30 cellular contexts compared by ENCODE assay signal in the genomic region with DNA sequence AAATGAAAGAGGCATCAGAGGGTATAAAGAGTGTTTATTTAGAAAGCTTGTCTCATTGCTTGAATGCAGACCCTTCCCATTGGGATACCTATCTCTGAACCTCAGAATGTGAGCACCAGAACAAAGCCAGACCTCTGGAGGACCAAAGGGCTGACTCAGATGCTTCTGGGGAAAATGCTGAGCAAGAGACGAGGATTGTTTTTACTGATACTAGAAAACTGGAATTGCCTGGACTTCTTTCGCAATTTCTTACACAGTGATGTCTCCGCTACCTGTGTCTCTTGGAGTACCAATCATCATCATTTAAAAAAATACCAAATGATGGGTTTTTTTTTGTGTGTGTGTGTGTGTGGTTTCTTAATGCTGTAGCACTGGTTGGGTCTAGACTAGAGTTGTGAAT. TPM values are rescaled to one million over a fixed set of nuclear protein-coding genes. Genes with fewer than 3 reads are reported as not detected.
DNase-seq lines count a peak whose midpoint lies in the region; ATAC-seq and TF ChIP-seq lines count a peak whose summit lies in the region.
"Had no signal": no experiment of that assay in that cellular context is flagged by ENCODE, and none has a peak within 500 bp of the region (broad histone marks: within the 10 kb centered on the region; RNA-seq: fewer than 3 reads in every experiment).

No MANE protein-coding gene starts in this region.

- no peaks in the 10 kb centered on the region for H3K36me3 ChIP-seq in BE2C
- H3K36me3 ChIP-seq: cardiac muscle cell, colonic mucosa, heart left ventricle, neutrophil, prostate gland, sigmoid colon, tibial artery, WERI-Rb-1 had no signal

- ATAC-seq in GM21515 (IDR thresholded peaks at IDR 0.05; ENCODE audit: unreplicated experiment): no peak
- ATAC-seq in GM18858 (IDR thresholded peaks at IDR 0.05; ENCODE audit: unreplicated experiment): no peak
- ATAC-seq: heart left ventricle, left ventricle myocardium superior, T-cell had no signal

- no peaks in the 10 kb centered on the region for H3K9me3 ChIP-seq in BE2C
- H3K9me3 ChIP-seq: colonic mucosa, heart left ventricle, neutrophil, prostate gland, sigmoid colon, tibial artery had no signal

- H3K9me3 Mint-ChIP-seq in brain: no peaks in the 10 kb centered on the region
- H3K9me3 Mint-ChIP-seq: CD4-positive, alpha-beta memory T cell; T-cell had no signal

- H3K4me1 Mint-ChIP-seq in brain: peaks cover 33% of the 10 kb centered on the region
- H3K4me1 Mint-ChIP-seq: T-cell had no signal

- no peaks in the 10 kb centered on the region for H3K36me3 Mint-ChIP-seq in brain
- H3K36me3 Mint-ChIP-seq: activated naive CD8-positive, alpha-beta T cell; CD4-positive, alpha-beta memory T cell; T-cell had no signal

- no peaks in the 10 kb centered on the region for H3K27me3 ChIP-seq in BE2C
- H3K27me3 ChIP-seq: cardiac muscle cell, colonic mucosa, foreskin keratinocyte, heart left ventricle, neutrophil, sigmoid colon, tibial artery had no signal

- no peaks in the 10 kb centered on the region for H3K27me3 Mint-ChIP-seq in brain
- H3K27me3 Mint-ChIP-seq: activated naive CD8-positive, alpha-beta T cell had no signal

- peak overlapping the region in 2 of 5 experiments; percentile 22 to 55 for H3K4me3 Mint-ChIP-seq in brain
- H3K4me3 Mint-ChIP-seq: activated naive CD8-positive, alpha-beta T cell; CD4-positive, alpha-beta memory T cell; T-cell had no signal

- no peak for TF ChIP-seq CTCF in BE2C (IDR thresholded peaks at IDR 0.05; ENCODE audit: low read depth, low read length)
- TF ChIP-seq CTCF in brain (conservative IDR thresholded peaks at IDR 0.05): no peak

- DNase-seq in BE2C: peak; percentile 16
- peak; percentile 44 to 68 for DNase-seq in NCI-H1930 (lab: John Stamatoyannopoulos, UW)
- peak; percentile 23 for DNase-seq in iris pigment epithelial cell (ENCODE audit: low read depth)
- DNase-seq in EL: no peak
- DNase-seq in NCI-H2029 (lab: John Stamatoyannopoulos, UW): no peak
- DNase-seq: activated CD4-positive, alpha-beta T cell treated with anti-CD3 and anti-CD28 coated beads for 4 hours; activated effector memory CD4-positive, alpha-beta T cell treated with Interleukin-2 at 50 U/mL for 16 hours; activated T-cell treated with anti-CD3 and anti-CD28 coated beads, Interleukin-2, amount 50 U/mL, for 1 hour; CD4-positive, alpha-beta memory T cell; colonic mucosa; effector memory CD4-positive, alpha-beta T cell; heart left ventricle; left ventricle myocardium superior; MM.1S; NCI-H1694; RPMI8226; sigmoid colon; stimulated activated CD4-positive, alpha-beta T cell treated with anti-CD3 and anti-CD28 coated beads, Interleukin-4, amount 100 ng/mL, for 1 hour; T-cell; tibial artery; WERI-Rb-1 had no signal

- H3K27ac Mint-ChIP-seq in brain: peak overlapping the region in 4 of 5 experiments; percentile 17 to 95 (median 59)
- H3K27ac Mint-ChIP-seq: activated naive CD8-positive, alpha-beta T cell; CD4-positive, alpha-beta memory T cell; T-cell had no signal

- peaks cover 6% of the 10 kb centered on the region for H3K4me1 ChIP-seq in BE2C
- H3K4me1 ChIP-seq: colonic mucosa, foreskin keratinocyte, heart left ventricle, prostate gland, sigmoid colon, tibial artery had no signal

- peak overlapping the region; percentile 35 for H3K4me3 ChIP-seq in BE2C (ENCODE audit: low read depth, low read length)
- H3K4me3 ChIP-seq: cardiac muscle cell, colonic mucosa, heart left ventricle, prostate gland, sigmoid colon, tibial artery had no signal

RNA-seq across cellular contexts. Expression of gene CCDC85A, which starts 55.6 kb away (rescaled TPM):
- polyA plus RNA-seq in BE2C (2012; ENCODE audit: insufficient read depth, insufficient read length, low read depth): not detected
- polyA plus RNA-seq in brain (ENCODE audit: insufficient read depth, low read depth, low replicate concordance): 4.0 TPM
- polyA plus RNA-seq: CD4-positive, alpha-beta memory T cell; keratinocyte had no signal

Comparison
In these comparisons a context has a peak if more than half of its experiments do, and no peak if none do; other contexts are left out.
1. DNase-seq: peak in BE2C (single experiment), NCI-H1930 (2 of 2) and iris pigment epithelial cell (single experiment); none in EL (single experiment) and NCI-H2029 (single experiment).